ENCODE assay signal across 13 cellular contexts in genomic region chr14:75877292-75877691, GRCh38.
DNase-seq lines count a peak whose midpoint lies in the region; ATAC-seq, FAIRE-seq and TF ChIP-seq lines count a peak whose summit lies in the region.
"Had no signal": no experiment of that assay in that cellular context is flagged by ENCODE, and none has a peak within 500 bp of the region (broad histone marks: within the 10 kb centered on the region; RNA-seq: fewer than 3 reads in every experiment).

No MANE protein-coding gene starts in this region.

- H3K4me1 ChIP-seq in mammary epithelial cell (ENCODE audit: insufficient read depth, low read length) (peaks cover 41% of the 10 kb centered on the region), kidney (ENCODE audit: control insufficient read depth in 1 of 2, insufficient read depth in 1 of 2, low read depth in 1 of 2, low read length in 2 of 2) (no peaks in the 10 kb centered on the region)
- H3K4me1 ChIP-seq: psoas muscle had no signal

- no peak for FAIRE-seq in kidney (lab: Jason Lieb, UNC)

- no peak overlapping the region for H3K4me2 ChIP-seq in mammary epithelial cell (ENCODE audit: insufficient read depth, low read depth, low read length)

- H3K9ac ChIP-seq in mammary epithelial cell (ENCODE audit: insufficient read depth, low read length) (no peak overlapping the region), kidney (ENCODE audit: low read length in 2 of 2) (no peak overlapping the region)

- no peaks in the 10 kb centered on the region for H4K20me1 ChIP-seq in mammary epithelial cell (ENCODE audit: insufficient read depth, low read length)

- peak overlapping the region; percentile 63 for H3K27ac ChIP-seq in mammary epithelial cell (ENCODE audit: insufficient read depth, low read depth, low read length)
- no peak overlapping the region for H3K27ac ChIP-seq in kidney (ENCODE audit: low read depth in 2 of 2, low read length in 2 of 2)
- H3K27ac ChIP-seq: psoas muscle had no signal

- H3K9me3 ChIP-seq in mammary epithelial cell (replicated peaks; ENCODE audit: insufficient read depth, low read length) (no peaks in the 10 kb centered on the region), kidney (ENCODE audit: control insufficient read depth in 1 of 2, low read length in 2 of 2) (no peaks in the 10 kb centered on the region)
- H3K9me3 ChIP-seq: psoas muscle had no signal

- DNase-seq in AG20443 (ENCODE audit: low spot score) (peak; percentile 29), LHCN-M2 (ENCODE audit: low read depth) (peak; percentile 64), mammary epithelial cell (peak; percentile 96), iris pigment epithelial cell (ENCODE audit: low read depth) (peak; percentile 99), NCI-H2227 (lab: John Stamatoyannopoulos, UW; ENCODE audit: unreplicated experiment) (no peak), kidney (no peak), NCI-H2171 (lab: John Stamatoyannopoulos, UW) (no peak)
- DNase-seq: activated CD4-positive, CD25-positive, alpha-beta regulatory T cell treated with anti-CD3 and anti-CD28 coated beads, Interleukin-2, amount 50 U/mL, for 72 hours; activated naive CD4-positive, alpha-beta T cell treated with Interleukin-2 at 50 U/mL for 16 hours; CD8-positive, alpha-beta T cell; psoas muscle; SHP77 had no signal

- intact Hi-C loops in mammary epithelial cell (cut with micrococcal nuclease), result no loop called here
- intact Hi-C loops in kidney (cut with DNase I), result no loop called here

- 83% methylated on average over 1 of the region's 1 CpG for WGBS in mammary epithelial cell (ENCODE audit: low coverage, missing lambda C conversion rate)

- H3K36me3 ChIP-seq in mammary epithelial cell (ENCODE audit: insufficient read depth, low read length) (no peaks in the 10 kb centered on the region), kidney (ENCODE audit: control insufficient read depth in 1 of 2, insufficient read depth in 2 of 2, low read length in 2 of 2) (no peaks in the 10 kb centered on the region)

- no peaks in the 10 kb centered on the region for H3K27me3 ChIP-seq in mammary epithelial cell (ENCODE audit: insufficient read depth, low read length)

- TF ChIP-seq CTCF in mammary epithelial cell (conservative IDR thresholded peaks at IDR 0.05 in 1 of 2, IDR thresholded peaks at IDR 0.05 in 1 of 2; ENCODE audit: extremely low read depth in 1 of 2, insufficient read depth in 1 of 2, low read depth in 1 of 2, low read length in 2 of 2), result no peak
- TF ChIP-seq CTCF in kidney (IDR thresholded peaks at IDR 0.05; ENCODE audit: borderline replicate concordance, extremely low read depth, insufficient read depth), result no peak

- H3K4me3 ChIP-seq in mammary epithelial cell (replicated peaks in 1 of 3; ENCODE audit: insufficient read depth in 1 of 3, low read depth in 2 of 3, low read length in 3 of 3) (no peak overlapping the region), kidney (ENCODE audit: low read length in 2 of 2) (no peak overlapping the region)
- H3K4me3 ChIP-seq: psoas muscle had no signal

- H2AFZ ChIP-seq in mammary epithelial cell (ENCODE audit: low read depth, low read length), result no peak overlapping the region

- no peak for ATAC-seq in GM18520 (IDR thresholded peaks at IDR 0.05; ENCODE audit: unreplicated experiment)
- ATAC-seq: CD8-positive, alpha-beta T cell; psoas muscle had no signal

- dilution Hi-C loops in mammary epithelial cell (cut with HindIII; ENCODE audit: low sequenced_read_pairs), result no loop called here

- CTCF ChIA-PET in mammary epithelial cell (lab: Charles Lee; ENCODE audit: low non-redundant PET), result interaction anchor here (1.1 kb wide), 1 partner anchor 105 kb away, joined by 3 read pairs; no protein-coding TSS in a partner anchor

- in situ Hi-C loops in mammary epithelial cell (cut with MboI; ENCODE audit: low sequenced_read_pairs in 2 of 2), result no loop called here

- no TSS peak for BruUV-seq in mammary epithelial cell (replicated peaks; lab: Mats Ljungman, UMichigan)

- no peaks in the 10 kb centered on the region for H3K79me2 ChIP-seq in mammary epithelial cell (ENCODE audit: insufficient read depth, low read length)

Comparison
In these comparisons a context has a peak if more than half of its experiments do, and no peak if none do; other contexts are left out.
1. DNase-seq: peak in AG20443 (single experiment), LHCN-M2 (single experiment), mammary epithelial cell (single experiment) and iris pigment epithelial cell (single experiment); none in NCI-H2227 (single experiment), kidney (single experiment) and NCI-H2171 (single experiment).